33 cellular contexts compared by ENCODE assay signal in the genomic region with DNA sequence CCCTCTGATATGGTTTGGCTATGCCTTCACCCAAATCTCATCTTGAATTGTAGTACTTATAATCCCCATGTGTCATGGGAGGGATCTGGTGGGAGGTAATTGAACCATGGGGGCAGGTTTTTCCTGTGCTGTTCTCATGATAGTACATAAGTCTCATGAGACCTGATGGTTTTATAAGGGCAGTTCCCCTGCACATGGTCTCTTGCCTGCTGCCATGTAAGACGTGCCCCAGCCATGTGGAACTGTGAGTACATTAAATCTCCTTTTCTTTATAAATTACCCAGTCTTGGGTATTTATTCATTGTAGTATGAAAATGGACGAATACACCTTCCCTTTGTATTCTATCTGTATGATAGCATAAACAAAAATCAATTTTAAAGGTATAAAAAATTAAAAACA.
"Had no signal": no experiment of that assay in that cellular context is flagged by ENCODE, and none has a peak within 500 bp of the region (broad histone marks: within the 10 kb centered on the region; RNA-seq: fewer than 3 reads in every experiment).

No MANE protein-coding gene starts in this region.

- H3K4me3 ChIP-seq: MG63 had no signal

- H3K36me3 ChIP-seq: MG63 had no signal

- H3K9me3 ChIP-seq: MG63 had no signal

- H3K27me3 ChIP-seq: MG63 had no signal

- DNase-seq: Karpas-422, Kasumi-1, MG63, MM.1S, NCI-H1048, NCI-H1092, NCI-H1092 treated with DMSO at 0.1 percent for 48 hours, NCI-H1105, NCI-H1105 treated with DMSO at 0.1 percent for 48 hours, NCI-H1417, NCI-H1417 treated with DMSO at 0.1 percent for 48 hours, NCI-H1436, NCI-H1436 treated with DMSO at 0.1 percent for 48 hours, NCI-H146, NCI-H1694, NCI-H1694 treated with DMSO at 0.1 percent for 48 hours, NCI-H187, NCI-H187 treated with DMSO at 0.1 percent for 48 hours, NCI-H1930, NCI-H2029, NCI-H2029 treated with DMSO at 0.1 percent for 48 hours, NCI-H2081, NCI-H2081 treated with DMSO at 0.1 percent for 48 hours, NCI-H2107, NCI-H2171, NCI-H2171 treated with DMSO at 0.1 percent for 48 hours, NCI-H2227 treated with DMSO at 0.1 percent for 48 hours, NCI-H226, NCI-H345, NCI-H446, NCI-H446 treated with DMSO at 0.1 percent for 48 hours, NCI-H510A, NCI-H510A treated with DMSO at 0.1 percent for 48 hours had no signal
